ENCODE assay signal across 8 cellular contexts in genomic region chr10:101889256-101890210, GRCh38. TPM values are rescaled to one million over a fixed set of nuclear protein-coding genes. Genes with fewer than 3 reads are reported as not detected.
DNase-seq lines count a peak whose midpoint lies in the region; ATAC-seq, FAIRE-seq and TF ChIP-seq lines count a peak whose summit lies in the region.

No MANE protein-coding gene starts in this region.

- H3K27ac ChIP-seq in colonic mucosa: no peak overlapping the region

- DNase-seq in D341Med (ENCODE audit: low spot score): peak; percentile 63
- peak; percentile 33 for DNase-seq in H54 (ENCODE audit: insufficient read length, low spot score)
- peak; percentile 71 for DNase-seq in NCI-H2227 (lab: John Stamatoyannopoulos, UW; ENCODE audit: unreplicated experiment)
- DNase-seq in activated CD4-positive, alpha-beta T cell treated with anti-CD3 and anti-CD28 coated beads for 4 hours: peak; percentile 67 to 75
- DNase-seq in colonic mucosa: peak; percentile 77
- DNase-seq in lower leg skin (ENCODE audit: low spot score in 2 of 2): peak; percentile 50 to 86
- peak; percentile 48 to 78 (median 49) for DNase-seq in stimulated activated CD4-positive, alpha-beta T cell treated with anti-CD3 and anti-CD28 coated beads, TNF-alpha, amount 100 ng/mL, for 48 hours (ENCODE audit: low read depth in 3 of 3)

- H3K9me3 ChIP-seq in colonic mucosa: no peaks in the 10 kb centered on the region

- ATAC-seq in HG03039 (IDR thresholded peaks at IDR 0.05; ENCODE audit: unreplicated experiment): no peak

- FAIRE-seq in H54 (lab: Jason Lieb, UNC): peak; percentile 33

- intact Hi-C loops in colonic mucosa (cut with DNase I) (loop anchor here (2.0 to 10.0 kb wide), 2 partner anchors 121 to 185 kb away; no protein-coding TSS in a partner anchor), lower leg skin (cut with DNase I; ENCODE audit: low total_unique reads) (no loop called here)

- H3K27me3 ChIP-seq in colonic mucosa: no peaks in the 10 kb centered on the region

- no peaks in the 10 kb centered on the region for H3K4me1 ChIP-seq in colonic mucosa

- TF ChIP-seq CTCF in colonic mucosa (IDR thresholded peaks at IDR 0.05) (peak; percentile 77), lower leg skin (IDR thresholded peaks at IDR 0.05) (no peak)

- H3K36me3 ChIP-seq in colonic mucosa: no peaks in the 10 kb centered on the region

- no peak for TF ChIP-seq POLR2A in H54 (IDR thresholded peaks at IDR 0.05; ENCODE audit: low read depth, low read length)
- TF ChIP-seq POLR2A in lower leg skin (IDR thresholded peaks at IDR 0.05): no peak

- 76 to 77% methylated on average over 5 of the region's 5 CpGs for WGBS in lower leg skin, 2 donors

- H3K4me3 ChIP-seq in colonic mucosa (no peak overlapping the region), lower leg skin (ENCODE audit: low read depth, poor library complexity, severe bottlenecking) (no peak overlapping the region)

- H3K9ac ChIP-seq in colonic mucosa (ENCODE audit: low read depth in 2 of 2, low read length in 2 of 2): no peak overlapping the region

RNA-seq across cellular contexts. Expression of gene KCNIP2, which starts 45.9 kb away (rescaled TPM):
- total RNA-seq in colonic mucosa (1 to 10 TPM; 1.5 to 2.8 TPM), lower leg skin (1 to 10 TPM; 1.7 to 5.2 (median 3.1) TPM)
